ENCODE assay signal across 1 cellular context in genomic region chr5:109589983-109590382, GRCh38.
TF ChIP-seq lines count a peak whose summit lies in the region.

No MANE protein-coding gene starts in this region.

TF ChIP-seq in WTC11, 78 proteins besides CTCF, POLR2A, EP300 and RAD21 (continued from another document):
- TF ChIP-seq AFF4 (CRISPR knock-in tag; IDR thresholded peaks at IDR 0.05; ENCODE audit: borderline replicate concordance) (no peak), ARID4B (CRISPR knock-in tag; IDR thresholded peaks at IDR 0.05; ENCODE audit: borderline replicate concordance) (no peak), KAT7 (CRISPR knock-in tag; IDR thresholded peaks at IDR 0.05; ENCODE audit: borderline replicate concordance) (no peak), NFE2L1 (CRISPR knock-in tag; IDR thresholded peaks at IDR 0.05) (no peak), ERG (CRISPR knock-in tag; IDR thresholded peaks at IDR 0.05) (no peak), NR1H2 (CRISPR knock-in tag; IDR thresholded peaks at IDR 0.05) (no peak)
- TF ChIP-seq, protein P1, sequence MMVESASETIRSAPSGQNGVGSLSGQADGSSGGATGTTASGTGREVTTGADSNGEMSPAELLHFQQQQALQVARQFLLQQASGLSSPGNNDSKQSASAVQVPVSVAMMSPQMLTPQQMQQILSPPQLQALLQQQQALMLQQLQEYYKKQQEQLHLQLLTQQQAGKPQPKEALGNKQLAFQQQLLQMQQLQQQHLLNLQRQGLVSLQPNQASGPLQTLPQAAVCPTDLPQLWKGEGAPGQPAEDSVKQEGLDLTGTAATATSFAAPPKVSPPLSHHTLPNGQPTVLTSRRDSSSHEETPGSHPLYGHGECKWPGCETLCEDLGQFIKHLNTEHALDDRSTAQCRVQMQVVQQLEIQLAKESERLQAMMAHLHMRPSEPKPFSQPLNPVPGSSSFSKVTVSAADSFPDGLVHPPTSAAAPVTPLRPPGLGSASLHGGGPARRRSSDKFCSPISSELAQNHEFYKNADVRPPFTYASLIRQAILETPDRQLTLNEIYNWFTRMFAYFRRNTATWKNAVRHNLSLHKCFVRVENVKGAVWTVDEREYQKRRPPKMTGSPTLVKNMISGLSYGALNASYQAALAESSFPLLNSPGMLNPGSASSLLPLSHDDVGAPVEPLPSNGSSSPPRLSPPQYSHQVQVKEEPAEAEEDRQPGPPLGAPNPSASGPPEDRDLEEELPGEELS (CRISPR knock-in tag; IDR thresholded peaks at IDR 0.05): no peak
- TF ChIP-seq, protein P2, sequence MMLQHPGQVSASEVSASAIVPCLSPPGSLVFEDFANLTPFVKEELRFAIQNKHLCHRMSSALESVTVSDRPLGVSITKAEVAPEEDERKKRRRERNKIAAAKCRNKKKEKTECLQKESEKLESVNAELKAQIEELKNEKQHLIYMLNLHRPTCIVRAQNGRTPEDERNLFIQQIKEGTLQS (CRISPR knock-in tag; conservative IDR thresholded peaks at IDR 0.05): no peak
